ENCODE assay signal across 8 cellular contexts in the genomic region with DNA sequence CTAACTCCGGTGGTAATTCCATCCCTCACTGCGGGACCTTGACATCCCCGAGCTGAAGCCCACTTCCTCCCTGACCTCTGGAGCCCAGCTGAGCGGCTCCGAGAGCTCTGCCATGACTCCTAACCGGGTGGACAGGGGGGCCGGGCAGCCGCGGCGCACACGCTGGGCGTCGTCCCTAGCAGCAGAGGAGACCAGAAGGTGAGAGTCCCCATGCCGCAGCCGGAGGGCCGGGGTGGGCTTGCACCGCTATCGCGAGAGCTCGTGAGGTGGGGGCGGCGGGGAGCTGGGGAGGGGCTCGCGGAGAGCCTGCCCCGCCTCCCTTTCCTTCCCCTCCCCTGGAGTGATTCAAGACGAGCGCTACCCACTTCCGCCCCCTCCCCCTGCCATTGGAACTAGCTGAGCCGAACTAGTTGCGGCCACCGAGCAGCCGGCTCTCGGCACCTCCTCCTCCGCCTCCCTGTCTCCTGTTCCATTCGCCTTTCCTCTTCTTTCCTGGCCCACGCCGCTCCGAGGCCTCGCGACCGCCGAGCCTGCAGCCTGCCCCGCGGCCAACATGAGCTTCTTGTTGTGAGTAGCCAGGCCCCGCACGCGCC. TPM values are rescaled to one million over a fixed set of nuclear protein-coding genes. Genes with fewer than 3 reads are reported as not detected.
DNase-seq lines count a peak whose midpoint lies in the region; ATAC-seq, FAIRE-seq and TF ChIP-seq lines count a peak whose summit lies in the region.

MOB1B (plus strand) TSS at position 386 of the 593 bp plus-strand sequence; CDS start at position 554, 168 bp downstream.

- peaks cover 0 to 23% of the 10 kb centered on the region in 2 experiments; a peak in 2 of 3 replicates for H3K36me3 ChIP-seq in HEK293 (ENCODE audit: control insufficient read depth in 2 of 2, insufficient read depth in 1 of 2, low read length in 2 of 2)
- H3K36me3 ChIP-seq in pancreas: no peaks in the 10 kb centered on the region
- peaks cover 0 to 13% (median 0%) of the 10 kb centered on the region in 3 donors for H3K36me3 ChIP-seq in tibial artery

- intact Hi-C loops in Right ventricle myocardium inferior (cut with DNase I) (loop anchor here (2.0 to 5.0 kb wide), 3 partner anchors 61 to 213 kb away; partner anchors contain the start of genes DCK and UTP3), pancreas (cut with DNase I) (no loop called here), tibial artery (cut with DNase I; ENCODE audit: low total_unique reads) (loop anchor here (2.0 to 5.0 kb wide), 2 partner anchors 63 to 90 kb away; partner anchors contain the start of genes DCK and GRSF1)

- H3K4me1 Mint-ChIP-seq in activated naive CD8-positive, alpha-beta T cell treated with anti-CD3 and anti-CD28 coated beads for 36 hours: peaks cover 24% of the 10 kb centered on the region

- POLR2A ChIA-PET in HEK293 (lab: Yijun Ruan, JAX): interaction anchor here (0.8 to 2.7 kb wide), 4 partner anchors 62 to 197 kb away, joined by 3 to 16 read pairs (median 8); partner anchors contain the start of genes DCK and GRSF1

- peaks cover 21% of the 10 kb centered on the region for H3K36me3 Mint-ChIP-seq in activated naive CD8-positive, alpha-beta T cell treated with anti-CD3 and anti-CD28 coated beads for 36 hours

- H3K4me3 ChIP-seq in GM08714 (ENCODE audit: low read length): peak within 1 kb of the TSS; percentile 79
- H3K4me3 ChIP-seq in HEK293 (ENCODE audit: low read depth, low read length): peak within 1 kb of the TSS; percentile 82
- peak within 1 kb of the TSS; percentile 67 to 94 (median 76) for H3K4me3 ChIP-seq in pancreas
- peak within 1 kb of the TSS; percentile 68 to 76 for H3K4me3 ChIP-seq in tibial artery

- H3K27ac Mint-ChIP-seq in activated naive CD8-positive, alpha-beta T cell treated with anti-CD3 and anti-CD28 coated beads for 36 hours: peak within 1 kb of the TSS; percentile 90

- WGBS in pancreas, 2 donors: 0% methylated on average over 44 to 46 of the region's 47 CpGs

- H3K27ac ChIP-seq in HEK293 (ENCODE audit: extremely low read depth, low read depth, low read length) (peak within 1 kb of the TSS; percentile 55; the same call in 1 of the 2 replicates), pancreas (peak within 1 kb of the TSS; percentile 46 to 84 (median 76)), tibial artery (peak within 1 kb of the TSS; percentile 87 to 89)

- ATAC-seq in Right ventricle myocardium inferior (peak; percentile 97), pancreas (peak; percentile 93 to 97 (median 96))

- FAIRE-seq in pancreas (lab: Jason Lieb, UNC): no peak

- H3K27me3 ChIP-seq in pancreas: no peaks in the 10 kb centered on the region
- H3K27me3 ChIP-seq in tibial artery: no peaks in the 10 kb centered on the region

- no peaks in the 10 kb centered on the region for H3K9me3 Mint-ChIP-seq in activated naive CD8-positive, alpha-beta T cell treated with anti-CD3 and anti-CD28 coated beads for 36 hours

- TF ChIP-seq CTCF in HEK293 (tag by site-specific recombination; IDR thresholded peaks at IDR 0.05) (no peak), pancreas (IDR thresholded peaks at IDR 0.05) (peak in 3 of 4 donors; percentile 22 to 38 (median 29)), tibial artery (IDR thresholded peaks at IDR 0.05) (peak; percentile 21 to 49)

- H3K4me1 ChIP-seq in HEK293 (ENCODE audit: control insufficient read depth, insufficient read depth, low read length) (no peaks in the 10 kb centered on the region), pancreas (peaks cover 0 to 5% (median 0%) of the 10 kb centered on the region in 3 donors), tibial artery (peaks cover 0 to 10% (median 2%) of the 10 kb centered on the region in 4 donors)

- peak; percentile 73 for DNase-seq in MV-4-11 (lab: John Stamatoyannopoulos, UW)
- DNase-seq in SKM-1 treated with dmso at 0.1 percent for 144 hours (lab: John Stamatoyannopoulos, UW; ENCODE audit: unreplicated experiment): peak; percentile 83
- peak; percentile 85 for DNase-seq in activated naive CD8-positive, alpha-beta T cell treated with anti-CD3 and anti-CD28 coated beads for 36 hours
- peak; percentile 93 for DNase-seq in Right ventricle myocardium inferior (ENCODE audit: missing footprints)
- DNase-seq in pancreas: peak; percentile 81 to 92 (median 84)
- DNase-seq in tibial artery: peak; percentile 88 to 91

- CTCF ChIA-PET in HEK293 (lab: Yijun Ruan, JAX): no interaction called here

- H3K9me3 ChIP-seq in HEK293 (ENCODE audit: control insufficient read depth, insufficient read depth, low read depth, low read length) (no peaks in the 10 kb centered on the region), pancreas (no peaks in the 10 kb centered on the region), tibial artery (no peaks in the 10 kb centered on the region)

- peak within 1 kb of the TSS; percentile 98 for H3K4me3 Mint-ChIP-seq in activated naive CD8-positive, alpha-beta T cell treated with anti-CD3 and anti-CD28 coated beads for 36 hours

- no peaks in the 10 kb centered on the region for H3K27me3 Mint-ChIP-seq in activated naive CD8-positive, alpha-beta T cell treated with anti-CD3 and anti-CD28 coated beads for 36 hours

TF ChIP-seq in HEK293, 187 proteins besides CTCF, POLR2A, EP300 and RAD21 (continues in another document):
- TF ChIP-seq ZNF558 (tag by site-specific recombination; IDR thresholded peaks at IDR 0.05): no peak
- TF ChIP-seq ZNF311 (tag by site-specific recombination; IDR thresholded peaks at IDR 0.05; ENCODE audit: borderline replicate concordance): no peak
- TF ChIP-seq ZNF366 (tag by site-specific recombination; conservative IDR thresholded peaks at IDR 0.05): no peak; the same call in 1 of the 2 replicates
- TF ChIP-seq ZBTB8A (tag by site-specific recombination; IDR thresholded peaks at IDR 0.05): peak; percentile 52
- TF ChIP-seq ZNF571 (tag by site-specific recombination; IDR thresholded peaks at IDR 0.05): no peak
- TF ChIP-seq, protein P1, sequence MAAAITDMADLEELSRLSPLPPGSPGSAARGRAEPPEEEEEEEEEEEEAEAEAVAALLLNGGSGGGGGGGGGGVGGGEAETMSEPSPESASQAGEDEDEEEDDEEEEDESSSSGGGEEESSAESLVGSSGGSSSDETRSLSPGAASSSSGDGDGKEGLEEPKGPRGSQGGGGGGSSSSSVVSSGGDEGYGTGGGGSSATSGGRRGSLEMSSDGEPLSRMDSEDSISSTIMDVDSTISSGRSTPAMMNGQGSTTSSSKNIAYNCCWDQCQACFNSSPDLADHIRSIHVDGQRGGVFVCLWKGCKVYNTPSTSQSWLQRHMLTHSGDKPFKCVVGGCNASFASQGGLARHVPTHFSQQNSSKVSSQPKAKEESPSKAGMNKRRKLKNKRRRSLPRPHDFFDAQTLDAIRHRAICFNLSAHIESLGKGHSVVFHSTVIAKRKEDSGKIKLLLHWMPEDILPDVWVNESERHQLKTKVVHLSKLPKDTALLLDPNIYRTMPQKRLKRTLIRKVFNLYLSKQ (tag by site-specific recombination; IDR thresholded peaks at IDR 0.05; ENCODE audit: borderline replicate concordance): no peak
- TF ChIP-seq ATF2 (tag by site-specific recombination; IDR thresholded peaks at IDR 0.05; ENCODE audit: low read depth): no peak
- TF ChIP-seq ZNF837 (tag by site-specific recombination; IDR thresholded peaks at IDR 0.05): no peak
- TF ChIP-seq ZNF544 (tag by site-specific recombination; IDR thresholded peaks at IDR 0.05): no peak
- TF ChIP-seq, protein P2, sequence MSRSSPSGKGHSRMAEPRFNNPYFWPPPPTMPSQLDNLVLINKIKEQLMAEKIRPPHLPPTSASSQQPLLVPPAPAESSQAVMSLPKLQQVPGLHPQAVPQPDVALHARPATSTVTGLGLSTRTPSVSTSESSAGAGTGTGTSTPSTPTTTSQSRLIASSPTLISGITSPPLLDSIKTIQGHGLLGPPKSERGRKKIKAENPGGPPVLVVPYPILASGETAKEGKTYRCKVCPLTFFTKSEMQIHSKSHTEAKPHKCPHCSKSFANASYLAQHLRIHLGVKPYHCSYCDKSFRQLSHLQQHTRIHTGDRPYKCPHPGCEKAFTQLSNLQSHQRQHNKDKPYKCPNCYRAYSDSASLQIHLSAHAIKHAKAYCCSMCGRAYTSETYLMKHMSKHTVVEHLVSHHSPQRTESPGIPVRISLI (tag by site-specific recombination; IDR thresholded peaks at IDR 0.05): no peak
- TF ChIP-seq KLF9 (tag by site-specific recombination; IDR thresholded peaks at IDR 0.05; ENCODE audit: low read depth): peak; percentile 83
- TF ChIP-seq ZNF626 (tag by site-specific recombination; IDR thresholded peaks at IDR 0.05): no peak
- TF ChIP-seq RBAK (tag by site-specific recombination; IDR thresholded peaks at IDR 0.05): no peak
- TF ChIP-seq REPIN1 (tag by site-specific recombination; IDR thresholded peaks at IDR 0.05; ENCODE audit: low read depth): no peak
- TF ChIP-seq, protein P3, sequence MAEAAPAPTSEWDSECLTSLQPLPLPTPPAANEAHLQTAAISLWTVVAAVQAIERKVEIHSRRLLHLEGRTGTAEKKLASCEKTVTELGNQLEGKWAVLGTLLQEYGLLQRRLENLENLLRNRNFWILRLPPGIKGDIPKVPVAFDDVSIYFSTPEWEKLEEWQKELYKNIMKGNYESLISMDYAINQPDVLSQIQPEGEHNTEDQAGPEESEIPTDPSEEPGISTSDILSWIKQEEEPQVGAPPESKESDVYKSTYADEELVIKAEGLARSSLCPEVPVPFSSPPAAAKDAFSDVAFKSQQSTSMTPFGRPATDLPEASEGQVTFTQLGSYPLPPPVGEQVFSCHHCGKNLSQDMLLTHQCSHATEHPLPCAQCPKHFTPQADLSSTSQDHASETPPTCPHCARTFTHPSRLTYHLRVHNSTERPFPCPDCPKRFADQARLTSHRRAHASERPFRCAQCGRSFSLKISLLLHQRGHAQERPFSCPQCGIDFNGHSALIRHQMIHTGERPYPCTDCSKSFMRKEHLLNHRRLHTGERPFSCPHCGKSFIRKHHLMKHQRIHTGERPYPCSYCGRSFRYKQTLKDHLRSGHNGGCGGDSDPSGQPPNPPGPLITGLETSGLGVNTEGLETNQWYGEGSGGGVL (tag by site-specific recombination; IDR thresholded peaks at IDR 0.05): peak; percentile 96

RNA-seq across cellular contexts. Expression of gene MOB1B, which starts in this region (rescaled TPM):
- 10 to 100 TPM; 19.0 to 19.7 TPM for total RNA-seq in activated naive CD8-positive, alpha-beta T cell treated with anti-CD3 and anti-CD28 coated beads for 36 hours
- total RNA-seq in Right ventricle myocardium inferior: 17.6 TPM
- 10 to 100 TPM in 3 of 6 donors, 1 to 10 TPM in 3; 5.9 to 15.6 (median 9.4) TPM for total RNA-seq in pancreas
- polyA plus RNA-seq in pancreas: 10 to 100 TPM in 1 of 2 donors, 1 to 10 TPM in 1; 3.6 to 15.3 TPM

Comparison
In these comparisons a context has a peak if more than half of its experiments do, and no peak if none do; other contexts are left out.
1. Peak in every context shown above with its lines: DNase-seq, ATAC-seq, H3K4me3 ChIP-seq and H3K27ac ChIP-seq.
2. intact Hi-C loops: an anchor here in Right ventricle myocardium inferior (2.0 to 5.0 kb wide) and tibial artery (2.0 to 5.0 kb wide); none called in pancreas.